In genomic region chr3:61724183-61724582, GRCh38 we compare ENCODE assay signal across 20 cellular contexts.
A peak's percentile ranks its signal among the peaks of the same experiment; 100 is the strongest.
DNase-seq lines count a peak whose midpoint lies in the region; ATAC-seq and TF ChIP-seq lines count a peak whose summit lies in the region.
"Had no signal": no experiment of that assay in that cellular context is flagged by ENCODE, and none has a peak within 500 bp of the region (broad histone marks: within the 10 kb centered on the region; RNA-seq: fewer than 3 reads in every experiment).

No MANE protein-coding gene starts in this region.

- 79 to 88% (median 87%) methylated on average over 2 of the region's 2 CpGs for WGBS in psoas muscle, 3 donors

- no peaks in the 10 kb centered on the region for H3K9me3 ChIP-seq in upper lobe of right lung
- H3K9me3 ChIP-seq in uterus = no peaks in the 10 kb centered on the region
- no peaks in the 10 kb centered on the region for H3K9me3 ChIP-seq in psoas muscle
- H3K9me3 ChIP-seq: neutrophil, sigmoid colon, tibial artery had no signal

- H3K4me3 ChIP-seq in upper lobe of right lung (no peak overlapping the region), uterus (no peak overlapping the region), psoas muscle (no peak overlapping the region)
- H3K4me3 ChIP-seq: sigmoid colon, SK-N-MC, tibial artery had no signal

- ATAC-seq in GM18867 (IDR thresholded peaks at IDR 0.05; ENCODE audit: unreplicated experiment) (peak; percentile 66), GM21367 (IDR thresholded peaks at IDR 0.05; ENCODE audit: unreplicated experiment) (peak; percentile 55), HG02763 (IDR thresholded peaks at IDR 0.05; ENCODE audit: unreplicated experiment) (peak; percentile 85), HG03432 (IDR thresholded peaks at IDR 0.05; ENCODE audit: unreplicated experiment) (peak; percentile 74), upper lobe of right lung (no peak), psoas muscle (no peak)

- H3K27ac ChIP-seq in upper lobe of right lung = no peak overlapping the region
- no peak overlapping the region for H3K27ac ChIP-seq in uterus
- no peak overlapping the region for H3K27ac ChIP-seq in psoas muscle
- H3K27ac ChIP-seq: brain microvascular endothelial cell, KMS-11, neutrophil, sigmoid colon, SK-N-MC, tibial artery had no signal

- no peak for TF ChIP-seq POLR2A in uterus (IDR thresholded peaks at IDR 0.05)

- intact Hi-C loops in upper lobe of right lung (cut with DNase I) = no loop called here
- intact Hi-C loops in uterus (cut with DNase I; ENCODE audit: low total_unique reads) = no loop called here
- intact Hi-C loops in psoas muscle (cut with DNase I) = no loop called here

- H3K27me3 ChIP-seq in upper lobe of right lung = no peaks in the 10 kb centered on the region
- H3K27me3 ChIP-seq in uterus = no peaks in the 10 kb centered on the region
- no peaks in the 10 kb centered on the region for H3K27me3 ChIP-seq in psoas muscle (ENCODE audit: insufficient read depth in 3 of 3, low read length in 2 of 3)
- H3K27me3 ChIP-seq: brain microvascular endothelial cell, neutrophil, sigmoid colon, tibial artery had no signal

- TF ChIP-seq CTCF in upper lobe of right lung (IDR thresholded peaks at IDR 0.05) (no peak), uterus (IDR thresholded peaks at IDR 0.05) (no peak), psoas muscle (IDR thresholded peaks at IDR 0.05) (no peak)

- DNase-seq in upper lobe of right lung (no peak), uterus (no peak), LoVo (ENCODE audit: low spot score) (no peak), psoas muscle (no peak)
- DNase-seq: activated CD4-positive, alpha-beta T cell treated with anti-CD3 and anti-CD28 coated beads for 48 hours; brain microvascular endothelial cell; HCEC 1CT; kidney glomerular epithelial cell; midbrain; NCI-H1417; sigmoid colon; stimulated activated CD8-positive, alpha-beta memory T cell treated with anti-CD3 and anti-CD28 coated beads, Interleukin-4, amount 100 ng/mL, for 48 hours; tibial artery had no signal

- H3K36me3 ChIP-seq in upper lobe of right lung (no peaks in the 10 kb centered on the region), uterus (no peaks in the 10 kb centered on the region), psoas muscle (ENCODE audit: insufficient read depth in 1 of 2, low read depth in 1 of 2) (no peaks in the 10 kb centered on the region)
- H3K36me3 ChIP-seq: brain microvascular endothelial cell, neutrophil, sigmoid colon, tibial artery had no signal

- H3K4me1 ChIP-seq in upper lobe of right lung = peaks cover 2% of the 10 kb centered on the region
- H3K4me1 ChIP-seq in uterus = no peaks in the 10 kb centered on the region
- peaks cover 27% of the 10 kb centered on the region for H3K4me1 ChIP-seq in psoas muscle

Comparison
In these comparisons a context has a peak if more than half of its experiments do, and no peak if none do; other contexts are left out.
1. ATAC-seq: peak in GM18867 (single experiment), GM21367 (single experiment), HG02763 (single experiment) and HG03432 (single experiment); none in upper lobe of right lung (single experiment) and psoas muscle (0 of 4).